Comparison of ENCODE assay signal across 13 cellular contexts in the genomic region with DNA sequence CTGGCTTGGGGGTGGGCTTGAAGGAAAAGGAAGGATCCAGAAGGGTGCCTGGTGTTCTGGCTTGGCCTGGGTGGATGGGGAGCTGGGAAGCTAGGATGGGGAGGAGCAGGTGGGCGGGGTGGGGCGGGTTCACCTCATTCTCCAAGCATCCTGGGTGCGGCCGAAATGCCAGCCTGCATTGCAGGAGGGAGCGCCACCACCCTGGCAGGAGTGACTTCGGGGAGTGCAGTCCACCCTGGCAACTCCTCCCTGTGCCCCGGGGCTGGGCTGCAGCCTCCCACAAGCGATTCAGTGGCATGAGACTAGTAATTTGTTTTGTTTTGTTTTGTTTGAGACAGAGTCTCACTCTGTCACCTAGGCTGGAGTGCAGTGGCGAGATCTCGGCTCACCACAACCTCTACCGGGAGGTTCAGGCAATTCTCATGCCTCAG. TPM values are rescaled to one million over a fixed set of nuclear protein-coding genes. Genes with fewer than 3 reads are reported as not detected.
DNase-seq lines count a peak whose midpoint lies in the region; ATAC-seq, FAIRE-seq and TF ChIP-seq lines count a peak whose summit lies in the region.
"Had no signal": no experiment of that assay in that cellular context is flagged by ENCODE, and none has a peak within 500 bp of the region (broad histone marks: within the 10 kb centered on the region; RNA-seq: fewer than 3 reads in every experiment).

No MANE protein-coding gene starts in this region.

- no peak overlapping the region for H3K27ac Mint-ChIP-seq in WTC11
- H3K27ac Mint-ChIP-seq: dendritic cell treated with granulocyte-macrophage colony-stimulating factor and Interleukin-4, amounts not matched to agents 40 ng/mL and 50 ng/mL, for 4 days had no signal

- H3K27me3 Mint-ChIP-seq in WTC11 (ENCODE audit: low read depth), result no peaks in the 10 kb centered on the region
- H3K27me3 Mint-ChIP-seq: CD4-positive, CD25-positive, alpha-beta regulatory T cell had no signal

- peak; percentile 78 to 84 for ATAC-seq in A549
- ATAC-seq in PC-3, result peak; percentile 86
- peak; percentile 52 for ATAC-seq in foreskin keratinocyte
- no peak for ATAC-seq in GM19035 (IDR thresholded peaks at IDR 0.05; ENCODE audit: unreplicated experiment)
- no peak for ATAC-seq in WTC11

- POLR2A ChIA-PET in A549 (lab: Yijun Ruan, JAX) (interaction anchor here (0.6 kb wide), 1 partner anchor 114 kb away, joined by 4 read pairs; no protein-coding TSS in a partner anchor), PC-3 (lab: Charles Lee; ENCODE audit: unreplicated experiment) (interaction anchor here (0.5 to 0.7 kb wide), 2 partner anchors 14 to 152 kb away, joined by 6 to 21 read pairs; partner anchors contain the start of gene TOR2A), WTC11 (lab: Charles Lee) (no interaction called here), GM10248 (lab: Yijun Ruan, JAX) (interaction anchor here (0.6 kb wide), 1 partner anchor 350 kb away, joined by 3 read pairs; no protein-coding TSS in a partner anchor)

- H3K36me3 ChIP-seq in PC-3 (ENCODE audit: low read depth, low read length), result no peaks in the 10 kb centered on the region
- H3K36me3 ChIP-seq: right atrium auricular region had no signal

- H4K20me1 ChIP-seq in PC-3 (ENCODE audit: low read length), result no peaks in the 10 kb centered on the region

- H3K4me1 Mint-ChIP-seq in WTC11, result peaks cover 14% of the 10 kb centered on the region

- H2AFZ ChIP-seq in PC-3 (ENCODE audit: low read length), result 0 out of 2 replicates have a peak overlapping the region, but pooled peaks have one; percentile 48
- H2AFZ ChIP-seq: GM23248 had no signal

- H3K9ac ChIP-seq in PC-3 (ENCODE audit: low read length), result no peak overlapping the region; the same call in 1 of the 2 replicates
- H3K9ac ChIP-seq: GM23248 had no signal

- H3K9me2 ChIP-seq in PC-3 (replicated peaks; ENCODE audit: low read length), result no peaks in the 10 kb centered on the region

- no peaks in the 10 kb centered on the region for H3K27me3 ChIP-seq in PC-3 (ENCODE audit: low read length)
- no peaks in the 10 kb centered on the region for H3K27me3 ChIP-seq in foreskin keratinocyte
- H3K27me3 ChIP-seq: right atrium auricular region had no signal

- H3K79me2 ChIP-seq in PC-3 (ENCODE audit: low read length), result no peaks in the 10 kb centered on the region

- H3F3A ChIP-seq in PC-3 (ENCODE audit: low read length, unreplicated experiment), result no peaks in the 10 kb centered on the region

- H3K9me3 ChIP-seq in A549 (no peaks in the 10 kb centered on the region), PC-3 (ENCODE audit: low read length) (no peaks in the 10 kb centered on the region)
- H3K9me3 ChIP-seq: right atrium auricular region had no signal

- H3K27ac ChIP-seq in A549, result peak overlapping the region; percentile 67 to 88
- peak overlapping the region; percentile 77 for H3K27ac ChIP-seq in PC-3 (ENCODE audit: low read length)
- no peak overlapping the region for H3K27ac ChIP-seq in foreskin keratinocyte
- H3K27ac ChIP-seq: GM23248, right atrium auricular region had no signal

- H3K36me3 Mint-ChIP-seq in WTC11, result no peaks in the 10 kb centered on the region
- H3K36me3 Mint-ChIP-seq: CD4-positive, CD25-positive, alpha-beta regulatory T cell had no signal

- peak in 1 of 2 experiments; percentile 26; a peak in 2 of 5 replicates for TF ChIP-seq RAD21 in A549 (conservative IDR thresholded peaks at IDR 0.05 in 1 of 2, IDR thresholded peaks at IDR 0.05 in 1 of 2)

- H3K4me3 ChIP-seq in A549 (no peak overlapping the region), PC-3 (ENCODE audit: low read length) (peak overlapping the region; percentile 19; the same call in 1 of the 2 replicates)
- H3K4me3 ChIP-seq: GM23248, right atrium auricular region had no signal

- no peak for FAIRE-seq in A549 (lab: Jason Lieb, UNC)

- no TSS peak for BruUV-seq in PC-3 (replicated peaks; lab: Mats Ljungman, UMichigan)

- in situ Hi-C loops in Caki2 (cut with HindIII; ENCODE audit: low pct_unique_long_range_greater_than_20kb, low sequenced_read_pairs), result no loop called here

- intact Hi-C loops in PC-3 (cut with micrococcal nuclease), result no loop called here

- DNase-seq in A549 (ENCODE audit: low read depth in 1 of 2, low spot score in 1 of 2), result peak; percentile 77 to 87
- DNase-seq in Caki2 (ENCODE audit: low read depth), result peak; percentile 39
- DNase-seq in PC-3, result peak; percentile 86
- DNase-seq in foreskin keratinocyte, result peak in 1 of 2 donors; percentile 39
- no peak for DNase-seq in WTC11 (ENCODE audit: low spot score)
- no peak for DNase-seq in GM10248 (ENCODE audit: extremely low spot score)
- no peak for DNase-seq in NCI-H524 (lab: John Stamatoyannopoulos, UW)
- DNase-seq: CD4-positive, CD25-positive, alpha-beta regulatory T cell; GM23248; NCI-H1105 had no signal

- TF ChIP-seq EP300 in A549 (IDR thresholded peaks at IDR 0.05), result no peak

- H3K4me2 ChIP-seq in A549 (peak overlapping the region; percentile 75), PC-3 (ENCODE audit: low read length) (peak overlapping the region; percentile 67)

- WGBS in A549 (ENCODE audit: missing lambda C conversion rate), result 8% methylated on average over 9 of the region's 11 CpGs

- TF ChIP-seq CTCF in A549 (IDR thresholded peaks at IDR 0.05) (no peak; the same call in 2 of the 3 replicates), PC-3 (conservative IDR thresholded peaks at IDR 0.05; ENCODE audit: low read depth, low read length) (peak; percentile 16; the same call in 1 of the 2 replicates), foreskin keratinocyte (conservative IDR thresholded peaks at IDR 0.05) (peak; percentile 31), WTC11 (IDR thresholded peaks at IDR 0.05) (no peak), GM10248 (IDR thresholded peaks at IDR 0.05; ENCODE audit: control extremely low read depth, extremely low read depth, low read depth, missing control alignments) (no peak)

- CTCF ChIA-PET in A549 (lab: Yijun Ruan, JAX) (interaction anchor here (1.0 to 15.7 kb wide), 6 partner anchors 13 to 217 kb away, joined by 3 to 243 read pairs (median 3); partner anchors contain the start of gene TOR2A), PC-3 (lab: Charles Lee) (interaction anchor here (0.6 to 1.0 kb wide), 2 partner anchors 13 to 75 kb away, joined by 5 read pairs; partner anchors contain the start of gene TOR2A), WTC11 (lab: Charles Lee) (interaction anchor here (0.8 to 1.6 kb wide), 5 partner anchors 13 to 232 kb away, joined by 3 to 16 read pairs (median 3); partner anchors contain the start of gene TOR2A), GM10248 (lab: Yijun Ruan, JAX) (interaction anchor here (0.9 to 1.3 kb wide), 4 partner anchors 10 to 313 kb away, joined by 3 to 4 read pairs (median 4); partner anchors contain the start of gene TOR2A)

- peaks cover 26% of the 10 kb centered on the region for H3K4me1 ChIP-seq in A549
- peaks cover 26% of the 10 kb centered on the region for H3K4me1 ChIP-seq in PC-3 (ENCODE audit: insufficient read depth, low read length)
- H3K4me1 ChIP-seq in foreskin keratinocyte, result peaks cover 3% of the 10 kb centered on the region

- no peaks in the 10 kb centered on the region for H3K9me3 Mint-ChIP-seq in WTC11
- H3K9me3 Mint-ChIP-seq: CD4-positive, CD25-positive, alpha-beta regulatory T cell; dendritic cell treated with granulocyte-macrophage colony-stimulating factor and Interleukin-4, amounts not matched to agents 40 ng/mL and 50 ng/mL, for 4 days had no signal

- H3K4me3 Mint-ChIP-seq in WTC11, result no peak overlapping the region
- H3K4me3 Mint-ChIP-seq: dendritic cell treated with granulocyte-macrophage colony-stimulating factor and Interleukin-4, amounts not matched to agents 40 ng/mL and 50 ng/mL, for 4 days had no signal

- no peak for TF ChIP-seq POLR2A in A549 (IDR thresholded peaks at IDR 0.05; ENCODE audit: low read length)

RNA-seq across cellular contexts. Expression of gene TTC16, which starts 5.5 kb away (rescaled TPM):
- polyA plus RNA-seq in A549 (2011; rRNA removed) (0.03 TPM in 1 of 2 replicates, not detected in the other), A549 (2017; fragmentation: RNase III; extraction: RNeasy Plus Mini Kit Qiagen cat#74134 plus additional on column Dnase treatment) (not detected in 3 replicates), foreskin keratinocyte (not detected in 2 replicates)
- polyA plus RNA-seq in A549 (2012; cell fraction: cytosol; rRNA removed), result 0.01 and 0.04 TPM in 2 replicates
- polyA plus RNA-seq in A549 (2012; cell fraction: nucleus; rRNA removed), result 0.04 and 0.07 TPM in 2 replicates
- polyA minus RNA-seq in A549 (2011; rRNA and poly(A)+ RNA removed), result 0.25 TPM in 1 of 2 replicates, not detected in the other
- total RNA-seq in Caki2 (2014; rRNA removed; shearing (Covaris generic); ENCODE audit: low replicate concordance), result 0.67 TPM in 1 of 2 replicates, not detected in the other
- total RNA-seq in PC-3 (2014; rRNA removed) (0.04 TPM in 1 of 2 replicates, not detected in the other), foreskin keratinocyte (not detected in 2 replicates), WTC11 (2021) (not detected in 3 replicates)
- total RNA-seq: GM23248 had no signal

RNA-seq across cellular contexts. Expression of gene PTRH1, which starts 5.9 kb away (rescaled TPM):
- polyA plus RNA-seq in A549 (2011; rRNA removed) (3.5 and 5.1 TPM in 2 replicates), A549 (2017; fragmentation: RNase III; extraction: RNeasy Plus Mini Kit Qiagen cat#74134 plus additional on column Dnase treatment) (9.9 to 12.6 TPM (median 11.4 TPM) in 3 replicates), foreskin keratinocyte (39.8 and 51.1 TPM in 2 replicates)
- polyA plus RNA-seq in A549 (2012; cell fraction: cytosol; rRNA removed), result 23.9 and 26.6 TPM in 2 replicates
- polyA plus RNA-seq in A549 (2012; cell fraction: nucleus; rRNA removed), result 27.1 and 29.2 TPM in 2 replicates
- polyA minus RNA-seq in A549 (2011; rRNA and poly(A)+ RNA removed), result 1.3 and 2.0 TPM in 2 replicates
- total RNA-seq in Caki2 (2014; rRNA removed; shearing (Covaris generic); ENCODE audit: low replicate concordance), result 15.6 and 58.3 TPM in 2 replicates
- total RNA-seq in PC-3 (2014; rRNA removed) (38.1 and 45.3 TPM in 2 replicates), foreskin keratinocyte (28.9 and 33.4 TPM in 2 replicates), WTC11 (2021) (13.1 to 16.9 TPM (median 13.9 TPM) in 3 replicates)

RNA-seq across cellular contexts. Expression of gene TOR2A, which starts 13.7 kb away (rescaled TPM):
- polyA plus RNA-seq in A549 (2011; rRNA removed) (4.9 and 5.5 TPM in 2 replicates), A549 (2017; fragmentation: RNase III; extraction: RNeasy Plus Mini Kit Qiagen cat#74134 plus additional on column Dnase treatment) (9.4 to 9.6 TPM (median 9.5 TPM) in 3 replicates), foreskin keratinocyte (16.7 and 18.5 TPM in 2 replicates)
- 15.0 and 22.1 TPM in 2 replicates for polyA plus RNA-seq in A549 (2012; cell fraction: cytosol; rRNA removed)
- polyA plus RNA-seq in A549 (2012; cell fraction: nucleus; rRNA removed), result 19.8 and 27.2 TPM in 2 replicates
- 4.1 and 5.1 TPM in 2 replicates for polyA minus RNA-seq in A549 (2011; rRNA and poly(A)+ RNA removed)
- 2.3 and 2.6 TPM in 2 replicates for total RNA-seq in Caki2 (2014; rRNA removed; shearing (Covaris generic); ENCODE audit: low replicate concordance)
- total RNA-seq in PC-3 (2014; rRNA removed) (12.2 and 14.1 TPM in 2 replicates), foreskin keratinocyte (9.2 and 10.8 TPM in 2 replicates), WTC11 (2021) (14.4 to 19.4 TPM (median 16.6 TPM) in 3 replicates)

RNA-seq across cellular contexts. Expression of gene CFAP157, which starts 14.6 kb away (rescaled TPM):
- polyA plus RNA-seq in A549 (2011; rRNA removed), result 0.04 TPM in 1 of 2 replicates, not detected in the other
- 0.01 TPM in 1 of 2 replicates, not detected in the other for polyA plus RNA-seq in A549 (2012; cell fraction: cytosol; rRNA removed)
- polyA plus RNA-seq in A549 (2012; cell fraction: nucleus; rRNA removed), result 0.11 and 0.22 TPM in 2 replicates
- polyA plus RNA-seq in A549 (2017; fragmentation: RNase III; extraction: RNeasy Plus Mini Kit Qiagen cat#74134 plus additional on column Dnase treatment), result 0.04 TPM in 1 of 3 replicates, not detected in the others
- polyA minus RNA-seq in A549 (2011; rRNA and poly(A)+ RNA removed), result not detected in 2 replicates
- total RNA-seq in Caki2 (2014; rRNA removed; shearing (Covaris generic); ENCODE audit: low replicate concordance), result not detected in 2 replicates
- total RNA-seq in PC-3 (2014; rRNA removed), result not detected in 2 replicates
- total RNA-seq in foreskin keratinocyte, result not detected in 2 replicates
- polyA plus RNA-seq in foreskin keratinocyte, result 0.02 TPM in 1 of 2 replicates, not detected in the other
- total RNA-seq in WTC11 (2021), result 0.07 to 0.22 TPM in 2 of 3 replicates, not detected in the other
- total RNA-seq: CD4-positive, CD25-positive, alpha-beta regulatory T cell; GM23248; right atrium auricular region had no signal

RNA-seq across cellular contexts. Expression of gene SH2D3C, which starts 57.1 kb away (rescaled TPM):
- 0.06 and 0.11 TPM in 2 replicates for polyA plus RNA-seq in A549 (2011; rRNA removed)
- 0.04 and 0.12 TPM in 2 replicates for polyA plus RNA-seq in A549 (2012; cell fraction: cytosol; rRNA removed)
- 0.12 TPM in 1 of 2 replicates, not detected in the other for polyA plus RNA-seq in A549 (2012; cell fraction: nucleus; rRNA removed)
- 0.04 to 0.08 TPM (median 0.06 TPM) in 3 replicates for polyA plus RNA-seq in A549 (2017; fragmentation: RNase III; extraction: RNeasy Plus Mini Kit Qiagen cat#74134 plus additional on column Dnase treatment)
- 0.33 TPM in 1 of 2 replicates, not detected in the other for polyA minus RNA-seq in A549 (2011; rRNA and poly(A)+ RNA removed)
- not detected in 2 replicates for total RNA-seq in Caki2 (2014; rRNA removed; shearing (Covaris generic); ENCODE audit: low replicate concordance)
- total RNA-seq in PC-3 (2014; rRNA removed), result 0.26 and 1.0 TPM in 2 replicates
- 0.17 and 0.28 TPM in 2 replicates for total RNA-seq in foreskin keratinocyte
- polyA plus RNA-seq in foreskin keratinocyte, result 0.16 and 0.28 TPM in 2 replicates
- 3.3 to 5.4 TPM (median 3.4 TPM) in 3 replicates for total RNA-seq in WTC11 (2021)
- total RNA-seq: GM23248 had no signal
- polyA plus RNA-seq: GM23248 had no signal

Comparison
In these comparisons a context has a peak if more than half of its experiments do, and no peak if none do; other contexts are left out.
1. ATAC-seq: peak in A549 (2 of 2), PC-3 (single experiment) and foreskin keratinocyte (single experiment); none in GM19035 (single experiment) and WTC11 (single experiment).
2. DNase-seq: peak in A549 (2 of 2), Caki2 (single experiment) and PC-3 (single experiment); none in WTC11 (single experiment), GM10248 (single experiment) and NCI-H524 (0 of 2).
3. CTCF ChIP-seq: peak in PC-3 (single experiment) and foreskin keratinocyte (single experiment); none in A549 (single experiment), WTC11 (single experiment) and GM10248 (single experiment).